31 cellular contexts compared by ENCODE assay signal in the genomic region with DNA sequence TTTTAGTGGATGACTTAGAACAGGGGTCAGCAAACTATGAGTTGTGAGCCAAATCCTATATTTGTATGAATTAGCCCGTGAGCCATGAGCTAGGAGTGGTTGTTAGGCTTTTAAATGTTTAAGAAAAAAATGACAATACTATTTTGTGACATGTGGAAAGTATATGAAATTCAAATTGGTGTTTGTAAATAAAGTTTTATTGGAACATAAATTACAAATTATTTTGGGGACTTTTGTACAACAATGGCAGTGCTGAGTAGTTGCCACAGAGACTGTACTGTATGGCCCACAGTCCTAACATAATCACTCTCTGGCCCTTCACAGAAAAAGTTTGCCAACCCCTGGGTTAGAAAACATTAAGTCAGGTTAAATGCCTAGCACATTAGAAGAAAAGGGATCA.
"Had no signal": no experiment of that assay in that cellular context is flagged by ENCODE, and none has a peak within 500 bp of the region (broad histone marks: within the 10 kb centered on the region; RNA-seq: fewer than 3 reads in every experiment).

No MANE protein-coding gene starts in this region.

- H3K4me2 ChIP-seq: neural progenitor cell, smooth muscle cell had no signal

- H3K27ac ChIP-seq: neural progenitor cell, ovary, parathyroid adenoma, psoas muscle, skin epidermis, spleen, suprapubic skin, testis, tibial artery, transverse colon, upper lobe of right lung, uterus had no signal

- H2AFZ ChIP-seq: neural progenitor cell, parathyroid adenoma had no signal

- DNase-seq: natural killer cell; occipital lobe; ovary; posterior cingulate gyrus; psoas muscle; right cardiac atrium; spleen; stimulated activated CD4-positive, alpha-beta T cell treated with anti-CD3 and anti-CD28 coated beads, Interleukin-12 subunit alpha, Interleukin-12 subunit beta, amount 100 ng/mL, for 4 hours; stimulated activated CD4-positive, alpha-beta T cell treated with anti-CD3 and anti-CD28 coated beads, Interleukin-1b, Interleukin-23, amount 100 ng/mL, for 48 hours; stimulated activated CD4-positive, alpha-beta T cell treated with anti-CD3 and anti-CD28 coated beads, Interleukin-4, amount 100 ng/mL, for 1 hour; stimulated activated CD4-positive, alpha-beta T cell treated with anti-CD3 and anti-CD28 coated beads, Interleukin-4, amount 100 ng/mL, for 4 hours; stimulated activated CD8-positive, alpha-beta memory T cell treated with anti-CD3 and anti-CD28 coated beads, Interleukin-4, amount 100 ng/mL, for 48 hours; stimulated activated naive CD4-positive, alpha-beta T cell; stimulated activated naive CD8-positive, alpha-beta T cell treated with anti-CD3 and anti-CD28 coated beads, Interleukin-15, amount 100 ng/mL, for 72 hours; stimulated activated naive CD8-positive, alpha-beta T cell treated with anti-CD3 and anti-CD28 coated beads, Interleukin-15, Interleukin-2, amounts not matched to agents 100 U/mL and 50 U/mL, for 24 hours; substantia nigra; testis; tibial artery; transverse colon; upper lobe of right lung; uterus had no signal

- H3K9ac ChIP-seq: neural progenitor cell, parathyroid adenoma had no signal

- H3K4me1 ChIP-seq: parathyroid adenoma, psoas muscle, spleen, suprapubic skin, testis, tibial artery, upper lobe of right lung, uterus had no signal

- H3K4me3 Mint-ChIP-seq: natural killer cell; nephron; neural progenitor cell; stimulated activated memory B cell treated with anti-CD40 and anti-IgM and Interleukin-4, amounts not matched to agents 10 μg/mL and 1 μg/mL and 100 μg/mL, for 72 hours; stimulated activated naive CD8-positive, alpha-beta T cell treated with anti-CD3 and anti-CD28 coated beads, Interleukin-15, amount 100 ng/mL, for 72 hours; type B pancreatic cell had no signal

- H3K9me3 Mint-ChIP-seq: natural killer cell; nephron; neural progenitor cell; stimulated activated memory B cell treated with anti-CD40 and anti-IgM and Interleukin-4, amounts not matched to agents 10 μg/mL and 1 μg/mL and 100 μg/mL, for 72 hours; stimulated activated naive CD8-positive, alpha-beta T cell treated with anti-CD3 and anti-CD28 coated beads, Interleukin-15, amount 100 ng/mL, for 72 hours; type B pancreatic cell had no signal

- H3K4me3 ChIP-seq: neural progenitor cell, ovary, psoas muscle, skin epidermis, smooth muscle cell, spleen, suprapubic skin, testis, tibial artery, transverse colon, upper lobe of right lung, uterus had no signal

- H3K36me3 ChIP-seq: ovary, uterus had no signal

- H3K27ac Mint-ChIP-seq: natural killer cell; nephron; neural progenitor cell; progenitor cell of endocrine pancreas; stimulated activated memory B cell treated with anti-CD40 and anti-IgM and Interleukin-4, amounts not matched to agents 10 μg/mL and 1 μg/mL and 100 μg/mL, for 72 hours; type B pancreatic cell had no signal

- ATAC-seq: natural killer cell; psoas muscle; right cardiac atrium; sciatic nerve; stimulated activated memory B cell treated with anti-CD40 and anti-IgM and Interleukin-4, amounts not matched to agents 10 μg/mL and 1 μg/mL and 100 μg/mL, for 72 hours; stimulated activated naive CD8-positive, alpha-beta T cell treated with anti-CD3 and anti-CD28 coated beads, Interleukin-15, amount 100 ng/mL, for 72 hours; stimulated activated naive CD8-positive, alpha-beta T cell treated with anti-CD3 and anti-CD28 coated beads, Interleukin-15, Interleukin-2, amounts not matched to agents 100 U/mL and 50 U/mL, for 24 hours; upper lobe of right lung had no signal

- H3K4me1 Mint-ChIP-seq: nephron, neural progenitor cell had no signal

- H3K27me3 Mint-ChIP-seq: progenitor cell of endocrine pancreas; stimulated activated memory B cell treated with anti-CD40 and anti-IgM and Interleukin-4, amounts not matched to agents 10 μg/mL and 1 μg/mL and 100 μg/mL, for 72 hours; stimulated activated naive CD8-positive, alpha-beta T cell treated with anti-CD3 and anti-CD28 coated beads, Interleukin-15, amount 100 ng/mL, for 72 hours; type B pancreatic cell had no signal

- H3K9me3 ChIP-seq: ovary, psoas muscle, spleen, suprapubic skin, testis, tibial artery, transverse colon, upper lobe of right lung, uterus had no signal

- H3K27me3 ChIP-seq: neural progenitor cell, ovary, spleen, suprapubic skin, testis, tibial artery, transverse colon, upper lobe of right lung, uterus had no signal
